ENCODE assay signal across 1 cellular context in genomic region chr3:45062697-45063070, GRCh38.
TF ChIP-seq lines count a peak whose summit lies in the region.

No MANE protein-coding gene starts in this region.

TF ChIP-seq in K562, 482 proteins besides CTCF, POLR2A, EP300 and RAD21 (continued from another document and continues in another):
- no peak for TF ChIP-seq MXD1 (CRISPR knock-in tag; IDR thresholded peaks at IDR 0.05; ENCODE audit: borderline replicate concordance, poor library complexity, severe bottlenecking)
- no peak for TF ChIP-seq ZNF280A (IDR thresholded peaks at IDR 0.05; ENCODE audit: low read depth, partially characterized antibody)
- no peak for TF ChIP-seq FOXK1 (CRISPR knock-in tag; IDR thresholded peaks at IDR 0.05; ENCODE audit: borderline replicate concordance)
- TF ChIP-seq PTRF (tag; IDR thresholded peaks at IDR 0.05) = 0 out of 2 replicates have a peak, but pooled peaks have one; percentile 1
- TF ChIP-seq ZBTB5 (IDR thresholded peaks at IDR 0.05) = no peak
- no peak for TF ChIP-seq CBFA2T2 (conservative IDR thresholded peaks at IDR 0.05)
- TF ChIP-seq ATF2 (CRISPR knock-in tag; IDR thresholded peaks at IDR 0.05) = no peak
- 0 out of 2 replicates have a peak, but pooled peaks have one; percentile 31 for TF ChIP-seq POLR2G (IDR thresholded peaks at IDR 0.05; ENCODE audit: low read depth, low read length)
- no peak for TF ChIP-seq TGIF2 (CRISPR knock-in tag; IDR thresholded peaks at IDR 0.05)
- no peak for TF ChIP-seq RBM15 (IDR thresholded peaks at IDR 0.05; ENCODE audit: insufficient read depth, low read length)
- TF ChIP-seq ETV6 (IDR thresholded peaks at IDR 0.05; ENCODE audit: borderline replicate concordance in 1 of 2, low read depth in 2 of 2, low read length in 1 of 2) = no peak
- no peak for TF ChIP-seq ETV6 (CRISPR knock-in tag; IDR thresholded peaks at IDR 0.05; ENCODE audit: borderline replicate concordance)
- TF ChIP-seq THRB (CRISPR knock-in tag; conservative IDR thresholded peaks at IDR 0.05) = no peak
- TF ChIP-seq ZFP30 (CRISPR knock-in tag; IDR thresholded peaks at IDR 0.05; ENCODE audit: borderline replicate concordance) = 0 out of 2 replicates have a peak, but pooled peaks have one; percentile 51
- TF ChIP-seq ZNF311 (CRISPR knock-in tag; IDR thresholded peaks at IDR 0.05) = 0 out of 2 replicates have a peak, but pooled peaks have one; percentile 49
- TF ChIP-seq PYGO2 (tag; IDR thresholded peaks at IDR 0.05) = peak; percentile 10; the same call in 1 of the 2 replicates
- no peak for TF ChIP-seq ZNF696 (CRISPR knock-in tag; conservative IDR thresholded peaks at IDR 0.05)
- peak; percentile 73 for TF ChIP-seq RBM25 (IDR thresholded peaks at IDR 0.05; ENCODE audit: low read depth, low read length, severe bottlenecking)
- peak; percentile 66; the same call in 1 of the 2 replicates for TF ChIP-seq BRD4 (IDR thresholded peaks at IDR 0.05)
- no peak for TF ChIP-seq ELF4 (CRISPR knock-in tag; IDR thresholded peaks at IDR 0.05)
- no peak for TF ChIP-seq ARID3B (CRISPR knock-in tag; IDR thresholded peaks at IDR 0.05; ENCODE audit: borderline replicate concordance)
- TF ChIP-seq PHF20 (IDR thresholded peaks at IDR 0.05; ENCODE audit: partially characterized antibody) = no peak
- TF ChIP-seq DIDO1 (tag; IDR thresholded peaks at IDR 0.05; ENCODE audit: low read depth) = no peak
- TF ChIP-seq ZNF584 (CRISPR knock-in tag; IDR thresholded peaks at IDR 0.05; ENCODE audit: low read depth) = peak; percentile 23; the same call in 1 of the 2 replicates
- no peak for TF ChIP-seq TSHZ1 (CRISPR knock-in tag; IDR thresholded peaks at IDR 0.05)
- no peak for TF ChIP-seq TFAP4 (CRISPR knock-in tag; IDR thresholded peaks at IDR 0.05; ENCODE audit: borderline replicate concordance)
- no peak for TF ChIP-seq ZNF3 (CRISPR knock-in tag; IDR thresholded peaks at IDR 0.05)
- TF ChIP-seq MAZ (CRISPR knock-in tag; conservative IDR thresholded peaks at IDR 0.05 in 1 of 2, IDR thresholded peaks at IDR 0.05 in 1 of 2) = peak in 1 of 2 experiments; percentile 35; a peak in 1 of 4 replicates
- no peak for TF ChIP-seq MGA (IDR thresholded peaks at IDR 0.05)
- no peak for TF ChIP-seq TCF7 (IDR thresholded peaks at IDR 0.05; ENCODE audit: borderline replicate concordance)
- TF ChIP-seq SMC3 (conservative IDR thresholded peaks at IDR 0.05; ENCODE audit: insufficient read depth, low read depth, low read length) = no peak
